ENCODE assay signal across 8 cellular contexts in genomic region chr19:38233740-38234251, GRCh38. TPM values are rescaled to one million over a fixed set of nuclear protein-coding genes. Genes with fewer than 3 reads are reported as not detected.
DNase-seq lines count a peak whose midpoint lies in the region; ATAC-seq, FAIRE-seq and TF ChIP-seq lines count a peak whose summit lies in the region.

No MANE protein-coding gene starts in this region.

- no peak overlapping the region for H3K56ac ChIP-seq in mesendoderm (ENCODE audit: low read length)

- no peak overlapping the region for H3K9ac ChIP-seq in mesendoderm (ENCODE audit: low read length)

- no peaks in the 10 kb centered on the region for H3K4me1 ChIP-seq in mesendoderm (ENCODE audit: control insufficient read depth, low read depth, low read length)

- H2AK5ac ChIP-seq in mesendoderm (ENCODE audit: low read length), result no peak overlapping the region

- no peak overlapping the region for H4K5ac ChIP-seq in mesendoderm (ENCODE audit: low read length)

- H3K4me3 ChIP-seq in AG04449 (ENCODE audit: low read depth, low read length) (no peak overlapping the region), mesendoderm (ENCODE audit: low read length) (no peak overlapping the region)

- no peaks in the 10 kb centered on the region for H3K27me3 ChIP-seq in mesendoderm (ENCODE audit: insufficient read depth, low read length, poor library complexity)

- no peak overlapping the region for H2BK15ac ChIP-seq in mesendoderm (replicated peaks; ENCODE audit: low read depth)

- no peaks in the 10 kb centered on the region for H3K79me1 ChIP-seq in mesendoderm (ENCODE audit: low read length)

- peak; percentile 84 for TF ChIP-seq CTCF in AG04449 (IDR thresholded peaks at IDR 0.05; ENCODE audit: insufficient read depth, low read length, missing control alignments)

- H4K8ac ChIP-seq in mesendoderm (ENCODE audit: low read depth, low read length), result no peak overlapping the region

- no peak overlapping the region for H3K4me2 ChIP-seq in mesendoderm (ENCODE audit: low read length)

- POLR2A ChIA-PET in AG04449 (lab: Yijun Ruan, JAX), result no interaction called here

- H3K23ac ChIP-seq in mesendoderm (ENCODE audit: low read length), result no peak overlapping the region

- H2BK120ac ChIP-seq in mesendoderm (ENCODE audit: low read depth, low read length), result no peak overlapping the region

- DNase-seq in AG04449 (ENCODE audit: low read depth, low spot score) (no peak), GM18507 (ENCODE audit: extremely low spot score, insufficient read length, low read depth) (peak; percentile 67), NCI-H748 treated with DMSO at 0.1 percent for 48 hours (lab: John Stamatoyannopoulos, UW) (peak; percentile 58), mesendoderm (peak; percentile 78)
- DNase-seq in activated CD4-positive, alpha-beta T cell treated with anti-CD3 and anti-CD28 coated beads, Interleukin-2, amount 50 U/mL, for 48 hours, result peak; percentile 89 to 91
- DNase-seq in effector CD4-positive, alpha-beta T cell, result peak; percentile 69
- DNase-seq in stimulated activated CD8-positive, alpha-beta memory T cell treated with anti-CD3 and anti-CD28 coated beads, Interleukin-4, amount 100 ng/mL, for 24 hours (ENCODE audit: low read depth), result peak; percentile 64

- H3K27ac ChIP-seq in mesendoderm (ENCODE audit: low read depth, low read length), result no peak overlapping the region

- CTCF ChIA-PET in AG04449 (lab: Yijun Ruan, JAX), result interaction anchor here (0.6 to 7.7 kb wide), 34 partner anchors 8 to 654 kb away, joined by 3 to 94 read pairs (median 4); partner anchors contain the start of genes CATSPERG, GGN, KCNK6 and PSMD8

- H3K79me2 ChIP-seq in mesendoderm (ENCODE audit: control insufficient read depth, insufficient read depth, low read length), result no peaks in the 10 kb centered on the region

- FAIRE-seq in GM18507 (lab: Jason Lieb, UNC), result peak; percentile 87

- H3K18ac ChIP-seq in mesendoderm (ENCODE audit: low read length), result no peak overlapping the region

- no CpG with 5 or more reads among the region's 7 CpGs for WGBS in mesendoderm (ENCODE audit: extremely low coverage, insufficient coverage, low lambda C conversion rate)

- ATAC-seq in HG02938 (IDR thresholded peaks at IDR 0.05; ENCODE audit: unreplicated experiment), result no peak

- H2BK5ac ChIP-seq in mesendoderm (ENCODE audit: low read length), result no peak overlapping the region

- H3K4ac ChIP-seq in mesendoderm (ENCODE audit: low read depth, low read length), result no peak overlapping the region

- H3K36me3 ChIP-seq in mesendoderm (ENCODE audit: control insufficient read depth, insufficient read depth, low read length), result no peaks in the 10 kb centered on the region

RNA-seq across cellular contexts. Expression of gene DPF1, which starts 9.8 kb away (rescaled TPM):
- 4.1 TPM for polyA plus RNA-seq in mesendoderm (2013, experiment 1 of 2)
- 3.6 TPM for polyA plus RNA-seq in mesendoderm (2013, experiment 2 of 2)

RNA-seq across cellular contexts. Expression of gene PPP1R14A, which starts 22.4 kb away (rescaled TPM):
- polyA plus RNA-seq in mesendoderm (2013, experiment 1 of 2), result 11.3 TPM
- polyA plus RNA-seq in mesendoderm (2013, experiment 2 of 2), result 10.1 TPM

RNA-seq across cellular contexts. Expression of gene SPINT2, which starts 30.6 kb away (rescaled TPM):
- 134 TPM for polyA plus RNA-seq in mesendoderm (2013, experiment 1 of 2)
- polyA plus RNA-seq in mesendoderm (2013, experiment 2 of 2), result 134 TPM
